35 cellular contexts compared by ENCODE assay signal in genomic region chr1:176512966-176513365, GRCh38.
"Had no signal": no experiment of that assay in that cellular context is flagged by ENCODE, and none has a peak within 500 bp of the region (broad histone marks: within the 10 kb centered on the region; RNA-seq: fewer than 3 reads in every experiment).

No MANE protein-coding gene starts in this region.

- H3K36me3 ChIP-seq: MG63 had no signal

- H3K4me3 ChIP-seq: MG63 had no signal

- H3K9me3 ChIP-seq: MG63 had no signal

- DNase-seq: Karpas-422, Kasumi-1, MG63, MM.1S, MV-4-11, NCI-H1048, NCI-H1092, NCI-H1092 treated with DMSO at 0.1 percent for 48 hours, NCI-H1105, NCI-H1105 treated with DMSO at 0.1 percent for 48 hours, NCI-H1417, NCI-H1417 treated with DMSO at 0.1 percent for 48 hours, NCI-H1436, NCI-H1436 treated with DMSO at 0.1 percent for 48 hours, NCI-H146, NCI-H1694, NCI-H1694 treated with DMSO at 0.1 percent for 48 hours, NCI-H187, NCI-H187 treated with DMSO at 0.1 percent for 48 hours, NCI-H1930, NCI-H2029, NCI-H2029 treated with DMSO at 0.1 percent for 48 hours, NCI-H2081, NCI-H2081 treated with DMSO at 0.1 percent for 48 hours, NCI-H2107, NCI-H2171, NCI-H2171 treated with DMSO at 0.1 percent for 48 hours, NCI-H2227 treated with DMSO at 0.1 percent for 48 hours, NCI-H226, NCI-H345, NCI-H446, NCI-H446 treated with DMSO at 0.1 percent for 48 hours, NCI-H510A, NCI-H510A treated with DMSO at 0.1 percent for 48 hours, NCI-H524 had no signal
